In genomic region chrX:124346877-124347241, GRCh38 we compare ENCODE assay signal across 19 cellular contexts. TPM values are rescaled to one million over a fixed set of nuclear protein-coding genes. Genes with fewer than 3 reads are reported as not detected.
DNase-seq lines count a peak whose midpoint lies in the region; ATAC-seq and TF ChIP-seq lines count a peak whose summit lies in the region.
"Had no signal": no experiment of that assay in that cellular context is flagged by ENCODE, and none has a peak within 500 bp of the region (broad histone marks: within the 10 kb centered on the region; RNA-seq: fewer than 3 reads in every experiment).

No MANE protein-coding gene starts in this region.

- no peak overlapping the region for H3K4ac ChIP-seq in mesendoderm (ENCODE audit: low read depth, low read length)

- no peak overlapping the region for H3K4me2 ChIP-seq in mesendoderm (ENCODE audit: low read length)
- H3K4me2 ChIP-seq: BLaER1 treated with 17β-estradiol and CSF1 and Interleukin-3, amounts not matched to agents 10 nM and 100 nM had no signal

- H3K27me3 ChIP-seq in Peyer's patch (no peaks in the 10 kb centered on the region), spleen (replicated peaks in 1 of 7) (no peaks in the 10 kb centered on the region), mesendoderm (ENCODE audit: insufficient read depth, low read length, poor library complexity) (no peaks in the 10 kb centered on the region)
- H3K27me3 ChIP-seq: adrenal gland, pancreas, tibial artery had no signal

- H3K79me1 ChIP-seq in mesendoderm (ENCODE audit: low read length), result no peaks in the 10 kb centered on the region

- H3K4me3 ChIP-seq in Peyer's patch (peak overlapping the region; percentile 21 to 29 (median 23)), spleen (peak overlapping the region in 6 of 8 donors; percentile 16 to 65 (median 30)), mesendoderm (ENCODE audit: low read length) (no peak overlapping the region)
- H3K4me3 ChIP-seq: adrenal gland; BLaER1 treated with 17β-estradiol and CSF1 and Interleukin-3, amounts not matched to agents 10 nM and 100 nM; mucosa of descending colon; pancreas; tibial artery had no signal

- H3K27me3 Mint-ChIP-seq in T-helper 2 cell treated with Interferon-gamma antibody and Interleukin-4, amounts not matched to agents 5 μg/mL and 100 μg/mL, for 36 hours (ENCODE audit: low read depth), result no peaks in the 10 kb centered on the region
- no peaks in the 10 kb centered on the region for H3K27me3 Mint-ChIP-seq in central memory CD8-positive, alpha-beta T cell

- no peak overlapping the region for H3K56ac ChIP-seq in mesendoderm (ENCODE audit: low read length)

- H3K27ac ChIP-seq in Peyer's patch (peak overlapping the region; percentile 55 to 74 (median 64)), spleen (peak overlapping the region; percentile 27 to 87 (median 72)), mesendoderm (ENCODE audit: low read depth, low read length) (no peak overlapping the region)
- H3K27ac ChIP-seq: adrenal gland; BLaER1 treated with 17β-estradiol and CSF1 and Interleukin-3, amounts not matched to agents 10 nM and 100 nM; pancreas; tibial artery had no signal

- TF ChIP-seq CTCF in Peyer's patch (IDR thresholded peaks at IDR 0.05) (no peak), spleen (IDR thresholded peaks at IDR 0.05 in 8 of 11, conservative IDR thresholded peaks at IDR 0.05 in 3 of 11) (no peak)

- peaks cover 41% of the 10 kb centered on the region for H3K4me1 Mint-ChIP-seq in T-helper 2 cell treated with Interferon-gamma antibody and Interleukin-4, amounts not matched to agents 5 μg/mL and 100 μg/mL, for 36 hours (ENCODE audit: low read depth)
- peaks cover 30% of the 10 kb centered on the region for H3K4me1 Mint-ChIP-seq in central memory CD8-positive, alpha-beta T cell

- H3K36me3 Mint-ChIP-seq in T-helper 2 cell treated with Interferon-gamma antibody and Interleukin-4, amounts not matched to agents 5 μg/mL and 100 μg/mL, for 36 hours (ENCODE audit: low read depth), result peaks cover 15% of the 10 kb centered on the region
- H3K36me3 Mint-ChIP-seq in central memory CD8-positive, alpha-beta T cell (ENCODE audit: insufficient read depth), result peaks cover 17% of the 10 kb centered on the region

- no peak for DNase-seq in T-helper 2 cell treated with Interferon-gamma antibody and Interleukin-4, amounts not matched to agents 5 μg/mL and 100 μg/mL, for 36 hours (ENCODE audit: low spot score)
- DNase-seq in T-helper 2 cell, result no peak
- no peak for DNase-seq in Peyer's patch
- no peak for DNase-seq in central memory CD8-positive, alpha-beta T cell (ENCODE audit: low spot score in 2 of 2)
- DNase-seq in spleen, result no peak
- DNase-seq in mesendoderm, result no peak
- DNase-seq in HuH-7.5 (ENCODE audit: low spot score), result no peak
- DNase-seq: adrenal gland; caudate nucleus; effector CD4-positive, alpha-beta T cell; hypothalamus; NCI-H2029 treated with DMSO at 0.1 percent for 48 hours; tibial artery had no signal

- no peak overlapping the region for H3K23ac ChIP-seq in mesendoderm (ENCODE audit: low read length)

- no peak overlapping the region for H3K18ac ChIP-seq in mesendoderm (ENCODE audit: low read length)

- no peak for ATAC-seq in central memory CD8-positive, alpha-beta T cell (replicated peaks; ENCODE audit: extremely low read depth, poor library complexity, severe bottlenecking)
- no peak for ATAC-seq in GM21619 (IDR thresholded peaks at IDR 0.05; ENCODE audit: unreplicated experiment)
- ATAC-seq: pancreas had no signal

- no peak overlapping the region for H3K9ac ChIP-seq in mesendoderm (ENCODE audit: low read length)
- H3K9ac ChIP-seq: BLaER1 treated with 17β-estradiol and CSF1 and Interleukin-3, amounts not matched to agents 10 nM and 100 nM had no signal

- H3K9me3 Mint-ChIP-seq in T-helper 2 cell treated with Interferon-gamma antibody and Interleukin-4, amounts not matched to agents 5 μg/mL and 100 μg/mL, for 36 hours, result no peaks in the 10 kb centered on the region
- no peaks in the 10 kb centered on the region for H3K9me3 Mint-ChIP-seq in central memory CD8-positive, alpha-beta T cell

- H3K4me1 ChIP-seq in Peyer's patch (no peaks in the 10 kb centered on the region), spleen (no peaks in the 10 kb centered on the region), mesendoderm (ENCODE audit: control insufficient read depth, low read depth, low read length) (no peaks in the 10 kb centered on the region)
- H3K4me1 ChIP-seq: adrenal gland, pancreas, tibial artery had no signal

- H3K27ac Mint-ChIP-seq in T-helper 2 cell treated with Interferon-gamma antibody and Interleukin-4, amounts not matched to agents 5 μg/mL and 100 μg/mL, for 36 hours, result peak overlapping the region; percentile 97
- peak overlapping the region; percentile 89 for H3K27ac Mint-ChIP-seq in central memory CD8-positive, alpha-beta T cell (ENCODE audit: low read depth)

- no peak overlapping the region for H2BK120ac ChIP-seq in mesendoderm (ENCODE audit: low read depth, low read length)

- H3K36me3 ChIP-seq in Peyer's patch (no peaks in the 10 kb centered on the region), spleen (no peaks in the 10 kb centered on the region), mesendoderm (ENCODE audit: control insufficient read depth, insufficient read depth, low read length) (no peaks in the 10 kb centered on the region)
- H3K36me3 ChIP-seq: adrenal gland; BLaER1 treated with 17β-estradiol and CSF1 and Interleukin-3, amounts not matched to agents 10 nM and 100 nM; pancreas; tibial artery had no signal

- no peak for TF ChIP-seq POLR2A in Peyer's patch (IDR thresholded peaks at IDR 0.05)
- no peak for TF ChIP-seq POLR2A in spleen (IDR thresholded peaks at IDR 0.05)

- intact Hi-C loops in spleen (cut with DNase I; ENCODE audit: low total_unique reads), result no loop called here

- no peak overlapping the region for H2BK15ac ChIP-seq in mesendoderm (replicated peaks; ENCODE audit: low read depth)

- H3K9me3 ChIP-seq in Peyer's patch, result no peaks in the 10 kb centered on the region
- H3K9me3 ChIP-seq in spleen, result no peaks in the 10 kb centered on the region
- H3K9me3 ChIP-seq: adrenal gland; BLaER1 treated with 17β-estradiol and CSF1 and Interleukin-3, amounts not matched to agents 10 nM and 100 nM; mucosa of descending colon; pancreas; tibial artery had no signal

- H2AK5ac ChIP-seq in mesendoderm (ENCODE audit: low read length), result no peak overlapping the region

- H2BK5ac ChIP-seq in mesendoderm (ENCODE audit: low read length), result no peak overlapping the region

- H3K79me2 ChIP-seq in mesendoderm (ENCODE audit: control insufficient read depth, insufficient read depth, low read length), result no peaks in the 10 kb centered on the region

- H3K4me3 Mint-ChIP-seq in T-helper 2 cell treated with Interferon-gamma antibody and Interleukin-4, amounts not matched to agents 5 μg/mL and 100 μg/mL, for 36 hours, result peak overlapping the region; percentile 96
- H3K4me3 Mint-ChIP-seq in central memory CD8-positive, alpha-beta T cell, result peak overlapping the region; percentile 95

- H4K5ac ChIP-seq in mesendoderm (ENCODE audit: low read length), result no peak overlapping the region

- H4K8ac ChIP-seq in mesendoderm (ENCODE audit: low read depth, low read length), result no peak overlapping the region

- 66 to 81% (median 77%) methylated on average over 4 to 15 of the region's 15 CpGs for WGBS in spleen, 5 donors
- WGBS in mesendoderm (ENCODE audit: extremely low coverage, insufficient coverage, low lambda C conversion rate), result no CpG with 5 or more reads among the region's 15 CpGs

RNA-seq across cellular contexts. Expression of gene SH2D1A, which starts 0.5 kb away (rescaled TPM):
- 1 to 10 TPM in 2 of 4 donors, under 1 TPM in 1, not detected in 1; 0.67 to 5.0 (median 1.6) TPM for total RNA-seq in Peyer's patch
- 10 to 100 TPM; 10.2 to 19.5 (median 12.9) TPM for total RNA-seq in spleen
- polyA plus RNA-seq in spleen, result 1 to 10 TPM; 3.8 to 7.2 (median 5.2) TPM
- polyA plus RNA-seq in mesendoderm (2013, experiment 1 of 2), result not detected
- polyA plus RNA-seq in mesendoderm (2013, experiment 2 of 2), result not detected
- total RNA-seq: A172, NCI-H460 had no signal

RNA-seq across cellular contexts. Expression of gene TEX13D, which starts 14.4 kb away (rescaled TPM):
- not detected for total RNA-seq in Peyer's patch
- not detected for total RNA-seq in spleen
- under 1 TPM in 2 of 3 donors, not detected in 1; 0.03 to 0.07 TPM for polyA plus RNA-seq in spleen
- 0.01 TPM for polyA plus RNA-seq in mesendoderm (2013, experiment 1 of 2)
- not detected for polyA plus RNA-seq in mesendoderm (2013, experiment 2 of 2)
- total RNA-seq: A172, adrenal gland, mucosa of descending colon, NCI-H460, pancreas had no signal
- polyA plus RNA-seq: adrenal gland had no signal
